6 cellular contexts compared by ENCODE assay signal in genomic region chr11:65569164-65569972, GRCh38. TPM values are rescaled to one million over a fixed set of nuclear protein-coding genes. Genes with fewer than 3 reads are reported as not detected.
DNase-seq lines count a peak whose midpoint lies in the region; ATAC-seq and TF ChIP-seq lines count a peak whose summit lies in the region.

No MANE protein-coding gene starts in this region.

- H3K36me3 ChIP-seq in ectodermal cell (ENCODE audit: control insufficient read depth, insufficient read depth, low read length): no peaks in the 10 kb centered on the region
- H3K36me3 ChIP-seq in sigmoid colon: peaks cover 0 to 6% (median 0%) of the 10 kb centered on the region in 4 donors

- TF ChIP-seq POLR2A in sigmoid colon (IDR thresholded peaks at IDR 0.05): no peak

- H3K27me3 ChIP-seq in ectodermal cell (ENCODE audit: control insufficient read depth, insufficient read depth, low read length, poor library complexity, severe bottlenecking) (peaks cover 13% of the 10 kb centered on the region), sigmoid colon (no peaks in the 10 kb centered on the region)

- peaks cover 29% of the 10 kb centered on the region for H3K4me1 ChIP-seq in ectodermal cell (ENCODE audit: control insufficient read depth, insufficient read depth, low read length)
- peaks cover 0 to 66% (median 50%) of the 10 kb centered on the region in 4 donors for H3K4me1 ChIP-seq in sigmoid colon

- peak overlapping the region; percentile 82 for H3K4me3 ChIP-seq in ectodermal cell (ENCODE audit: insufficient read depth, low read depth, low read length)
- peak overlapping the region; percentile 66 to 87 (median 74) for H3K4me3 ChIP-seq in sigmoid colon

- TF ChIP-seq CTCF in C4-2B (conservative IDR thresholded peaks at IDR 0.05) (no peak), sigmoid colon (IDR thresholded peaks at IDR 0.05) (no peak)

- WGBS in ectodermal cell, 2 experiments: 20 to 23% methylated on average over 28 of the region's 28 CpGs
- WGBS in sigmoid colon, 2 donors: 3 to 7% methylated on average over 28 of the region's 28 CpGs

- intact Hi-C loops in sigmoid colon (cut with DNase I): no loop called here

- DNase-seq in sigmoid colon: no peak
- no peak for DNase-seq in stimulated activated CD4-positive, alpha-beta T cell treated with anti-CD3 and anti-CD28 coated beads, Interleukin-12 subunit alpha, Interleukin-12 subunit beta, amount 100 ng/mL, for 4 hours

- TF ChIP-seq EP300 in sigmoid colon (IDR thresholded peaks at IDR 0.05): no peak

- peak; percentile 3 for ATAC-seq in HG03280 (IDR thresholded peaks at IDR 0.05; ENCODE audit: unreplicated experiment)
- ATAC-seq in HG02884 (IDR thresholded peaks at IDR 0.05; ENCODE audit: unreplicated experiment): no peak

- H3K9me3 ChIP-seq in ectodermal cell (ENCODE audit: control insufficient read depth, low read length) (no peaks in the 10 kb centered on the region), sigmoid colon (no peaks in the 10 kb centered on the region)

- peak overlapping the region; percentile 84 for H3K27ac ChIP-seq in C4-2B
- H3K27ac ChIP-seq in ectodermal cell (ENCODE audit: insufficient read depth, low read depth, low read length, poor library complexity, severe bottlenecking): peak overlapping the region; percentile 65
- peak overlapping the region; percentile 91 to 98 (median 98) for H3K27ac ChIP-seq in sigmoid colon

RNA-seq across cellular contexts. Expression of gene ZNRD2, which starts 0.9 kb away (rescaled TPM):
- polyA plus RNA-seq in ectodermal cell (2013, experiment 1 of 4): 38.2 TPM
- polyA plus RNA-seq in ectodermal cell (2013, experiment 2 of 4): 41.3 TPM
- polyA plus RNA-seq in ectodermal cell (2013, experiment 3 of 4): 33.5 TPM
- 38.4 TPM for polyA plus RNA-seq in ectodermal cell (2013, experiment 4 of 4)
- total RNA-seq in sigmoid colon: 10 to 100 TPM; 24.9 to 61.0 (median 58.5) TPM
- polyA plus RNA-seq in sigmoid colon: 10 to 100 TPM; 30.7 to 52.6 (median 36.6) TPM

RNA-seq across cellular contexts. Expression of gene FAM89B, which starts 3.0 kb away (rescaled TPM):
- polyA plus RNA-seq in ectodermal cell (2013, experiment 1 of 4): 38.9 TPM
- 37.2 TPM for polyA plus RNA-seq in ectodermal cell (2013, experiment 2 of 4)
- 35.1 TPM for polyA plus RNA-seq in ectodermal cell (2013, experiment 3 of 4)
- 41.0 TPM for polyA plus RNA-seq in ectodermal cell (2013, experiment 4 of 4)
- 10 to 100 TPM; 61.2 to 96.7 (median 91.6) TPM for total RNA-seq in sigmoid colon
- 10 to 100 TPM; 34.0 to 63.3 (median 38.4) TPM for polyA plus RNA-seq in sigmoid colon

RNA-seq across cellular contexts. Expression of gene EHBP1L1, which starts 6.5 kb away (rescaled TPM):
- polyA plus RNA-seq in ectodermal cell (2013, experiment 1 of 4): 5.0 TPM
- 6.8 TPM for polyA plus RNA-seq in ectodermal cell (2013, experiment 2 of 4)
- 5.3 TPM for polyA plus RNA-seq in ectodermal cell (2013, experiment 3 of 4)
- polyA plus RNA-seq in ectodermal cell (2013, experiment 4 of 4): 7.5 TPM
- total RNA-seq in sigmoid colon: 100 to 1,000 TPM; 148 to 366 (median 194) TPM
- polyA plus RNA-seq in sigmoid colon: 10 to 100 TPM; 31.2 to 71.2 (median 71.2) TPM

RNA-seq across cellular contexts. Expression of gene LTBP3, which starts 11.2 kb away (rescaled TPM):
- 9.3 TPM for polyA plus RNA-seq in ectodermal cell (2013, experiment 1 of 4)
- polyA plus RNA-seq in ectodermal cell (2013, experiment 2 of 4): 11.2 TPM
- 15.5 TPM for polyA plus RNA-seq in ectodermal cell (2013, experiment 3 of 4)
- 13.8 TPM for polyA plus RNA-seq in ectodermal cell (2013, experiment 4 of 4)
- 100 to 1,000 TPM in 2 of 4 donors, 10 to 100 TPM in 2; 79.6 to 268 (median 117) TPM for total RNA-seq in sigmoid colon
- 10 to 100 TPM in 1 of 3 donors, 1 to 10 TPM in 2; 3.9 to 34.0 (median 9.6) TPM for polyA plus RNA-seq in sigmoid colon

RNA-seq across cellular contexts. Expression of gene KCNK7, which starts 26.2 kb away (rescaled TPM):
- not detected for polyA plus RNA-seq in ectodermal cell (2013, experiment 1 of 4)
- polyA plus RNA-seq in ectodermal cell (2013, experiment 2 of 4): 0.30 TPM
- 0.27 TPM for polyA plus RNA-seq in ectodermal cell (2013, experiment 3 of 4)
- 0.16 TPM for polyA plus RNA-seq in ectodermal cell (2013, experiment 4 of 4)
- under 1 TPM in 2 of 4 donors, not detected in 2; 0.54 to 0.71 TPM for total RNA-seq in sigmoid colon
- 1 to 10 TPM in 1 of 3 donors, not detected in 2; 1.4 TPM for polyA plus RNA-seq in sigmoid colon
